ENCODE assay signal across 27 cellular contexts in the genomic region with DNA sequence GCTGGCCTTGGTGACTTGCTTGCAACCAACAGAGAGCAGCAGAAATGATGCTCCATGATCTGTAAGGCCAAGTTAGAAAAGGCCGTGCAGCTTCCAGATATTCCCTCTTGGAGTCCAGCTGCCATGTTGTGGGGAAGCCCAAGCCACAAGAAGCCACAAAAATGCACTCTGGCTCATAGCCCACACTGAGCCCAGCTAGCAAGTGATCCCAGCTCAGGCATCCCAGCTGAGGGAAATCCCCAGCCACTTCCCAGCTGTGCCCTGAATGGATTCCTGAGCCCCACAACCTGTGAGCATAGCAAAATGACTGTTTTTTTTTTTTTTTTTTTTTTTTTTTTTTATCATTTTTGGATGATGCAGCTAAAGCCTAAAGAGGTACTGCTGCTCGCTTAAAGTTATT. TPM values are rescaled to one million over a fixed set of nuclear protein-coding genes. Genes with fewer than 3 reads are reported as not detected.
DNase-seq lines count a peak whose midpoint lies in the region; ATAC-seq and TF ChIP-seq lines count a peak whose summit lies in the region.
"Had no signal": no experiment of that assay in that cellular context is flagged by ENCODE, and none has a peak within 500 bp of the region (broad histone marks: within the 10 kb centered on the region; RNA-seq: fewer than 3 reads in every experiment).

No MANE protein-coding gene starts in this region.

- CTCF ChIA-PET in HEK293 (lab: Yijun Ruan, JAX) = no interaction called here

- no peaks in the 10 kb centered on the region for H3K27me3 ChIP-seq in aorta (ENCODE audit: control insufficient read depth in 1 of 2, insufficient read depth in 2 of 2, low read length in 1 of 2)
- H3K27me3 ChIP-seq: SJSA1 had no signal

- intact Hi-C loops in aorta (cut with DNase I) = loop anchor here in 1 of 2 donors (10.0 kb wide), 1 partner anchor 605 kb away; no protein-coding TSS in a partner anchor

- H3K27me3 Mint-ChIP-seq in immature natural killer cell (ENCODE audit: low read depth in 3 of 3) = peaks cover 9 to 14% (median 14%) of the 10 kb centered on the region in 3 donors

- H3K27ac Mint-ChIP-seq in immature natural killer cell = no peak overlapping the region
- H3K27ac Mint-ChIP-seq: activated naive CD8-positive, alpha-beta T cell treated with anti-CD3 and anti-CD28 coated beads, Interleukin-2, amount 50 U/mL, for 24 hours; B cell; CD8-positive, alpha-beta memory T cell had no signal

- no peaks in the 10 kb centered on the region for H3K4me1 ChIP-seq in HEK293 (ENCODE audit: control insufficient read depth, insufficient read depth, low read length)
- H3K4me1 ChIP-seq in aorta (ENCODE audit: control insufficient read depth in 1 of 2, insufficient read depth in 2 of 2, low read length in 2 of 2) = no peaks in the 10 kb centered on the region
- H3K4me1 ChIP-seq: A549, HAP-1, SJSA1 had no signal

- H3K4me1 Mint-ChIP-seq in immature natural killer cell = no peaks in the 10 kb centered on the region
- H3K4me1 Mint-ChIP-seq: activated naive CD8-positive, alpha-beta T cell treated with anti-CD3 and anti-CD28 coated beads, Interleukin-2, amount 50 U/mL, for 24 hours; B cell; CD8-positive, alpha-beta memory T cell; naive thymus-derived CD8-positive, alpha-beta T cell had no signal

- no peak overlapping the region for H3K4me3 ChIP-seq in HEK293 (ENCODE audit: low read depth, low read length)
- H3K4me3 ChIP-seq in fibroblast of the aortic adventitia (ENCODE audit: low read depth, low read length) = no peak overlapping the region
- no peak overlapping the region for H3K4me3 ChIP-seq in aorta (ENCODE audit: low read length in 2 of 2)
- H3K4me3 ChIP-seq: A549, coronary artery, esophagus squamous epithelium, HAP-1, SJSA1 had no signal

- no peak for TF ChIP-seq CTCF in HEK293 (tag by site-specific recombination; IDR thresholded peaks at IDR 0.05)
- TF ChIP-seq CTCF in fibroblast of the aortic adventitia (IDR thresholded peaks at IDR 0.05; ENCODE audit: insufficient read depth, low read length) = no peak

- H3K9me3 ChIP-seq in HEK293 (ENCODE audit: control insufficient read depth, insufficient read depth, low read depth, low read length) (no peaks in the 10 kb centered on the region), aorta (ENCODE audit: control insufficient read depth, low read length) (peaks cover 2% of the 10 kb centered on the region)
- H3K9me3 ChIP-seq: esophagus squamous epithelium, HAP-1, SJSA1 had no signal

- DNase-seq in A172 (ENCODE audit: low spot score) = peak; percentile 96
- DNase-seq in amniotic epithelial cell (ENCODE audit: low read depth) = peak; percentile 71
- DNase-seq in fibroblast of the aortic adventitia (ENCODE audit: low read depth) = peak; percentile 37
- no peak for DNase-seq in immature natural killer cell
- DNase-seq in DMS79 (lab: John Stamatoyannopoulos, UW) = no peak
- DNase-seq in GM19240 (ENCODE audit: insufficient read length, low spot score) = no peak
- DNase-seq in aorta = no peak
- DNase-seq: activated gamma-delta T cell; activated naive CD8-positive, alpha-beta T cell treated with anti-CD3 and anti-CD28 coated beads, Interleukin-2, amount 50 U/mL, for 24 hours; activated T-cell treated with anti-CD3 and anti-CD28 coated beads, Interleukin-2, amount 50 U/mL, for 1 hour; CD8-positive, alpha-beta memory T cell; esophagus squamous epithelium; glutamatergic neuron; naive thymus-derived CD8-positive, alpha-beta T cell; NCI-H2171; NCI-H526; occipital lobe; retina; substantia nigra had no signal

- no peak overlapping the region for H3K4me3 Mint-ChIP-seq in immature natural killer cell
- H3K4me3 Mint-ChIP-seq: activated naive CD8-positive, alpha-beta T cell treated with anti-CD3 and anti-CD28 coated beads, Interleukin-2, amount 50 U/mL, for 24 hours; B cell; CD8-positive, alpha-beta memory T cell; naive thymus-derived CD8-positive, alpha-beta T cell had no signal

- POLR2A ChIA-PET in HEK293 (lab: Yijun Ruan, JAX) = no interaction called here

- 95 to 98% methylated on average over 2 of the region's 2 CpGs for WGBS in aorta, 2 donors

- H3K36me3 ChIP-seq in HEK293 (ENCODE audit: control insufficient read depth in 2 of 2, insufficient read depth in 1 of 2, low read length in 2 of 2) = no peaks in the 10 kb centered on the region
- no peaks in the 10 kb centered on the region for H3K36me3 ChIP-seq in aorta (ENCODE audit: control insufficient read depth in 1 of 2, insufficient read depth in 2 of 2, low read length in 1 of 2)
- H3K36me3 ChIP-seq: esophagus squamous epithelium, HAP-1, SJSA1 had no signal

- H3K27ac ChIP-seq in HEK293 (ENCODE audit: extremely low read depth, low read depth, low read length) = no peak overlapping the region
- H3K27ac ChIP-seq in aorta (ENCODE audit: low read depth in 1 of 2, low read length in 2 of 2) = no peak overlapping the region
- H3K27ac ChIP-seq: A549, coronary artery, esophagus squamous epithelium, SJSA1 had no signal

- peaks cover 0 to 3% (median 0%) of the 10 kb centered on the region in 3 donors for H3K36me3 Mint-ChIP-seq in immature natural killer cell
- H3K36me3 Mint-ChIP-seq: CD8-positive, alpha-beta memory T cell had no signal

- no peak for ATAC-seq in aorta (ENCODE audit: low FRiP score)
- ATAC-seq: A549; activated naive CD8-positive, alpha-beta T cell treated with anti-CD3 and anti-CD28 coated beads, Interleukin-2, amount 50 U/mL, for 24 hours; left lobe of liver; naive thymus-derived CD8-positive, alpha-beta T cell; Panc1 had no signal

- no peaks in the 10 kb centered on the region for H3K9me3 Mint-ChIP-seq in immature natural killer cell
- H3K9me3 Mint-ChIP-seq: activated naive CD8-positive, alpha-beta T cell treated with anti-CD3 and anti-CD28 coated beads, Interleukin-2, amount 50 U/mL, for 24 hours; CD8-positive, alpha-beta memory T cell had no signal

TF ChIP-seq in HEK293, 187 proteins besides CTCF, POLR2A, EP300 and RAD21:
- no peak for TF ChIP-seq SP3 (tag by site-specific recombination; IDR thresholded peaks at IDR 0.05)
- TF ChIP-seq, protein P1, sequence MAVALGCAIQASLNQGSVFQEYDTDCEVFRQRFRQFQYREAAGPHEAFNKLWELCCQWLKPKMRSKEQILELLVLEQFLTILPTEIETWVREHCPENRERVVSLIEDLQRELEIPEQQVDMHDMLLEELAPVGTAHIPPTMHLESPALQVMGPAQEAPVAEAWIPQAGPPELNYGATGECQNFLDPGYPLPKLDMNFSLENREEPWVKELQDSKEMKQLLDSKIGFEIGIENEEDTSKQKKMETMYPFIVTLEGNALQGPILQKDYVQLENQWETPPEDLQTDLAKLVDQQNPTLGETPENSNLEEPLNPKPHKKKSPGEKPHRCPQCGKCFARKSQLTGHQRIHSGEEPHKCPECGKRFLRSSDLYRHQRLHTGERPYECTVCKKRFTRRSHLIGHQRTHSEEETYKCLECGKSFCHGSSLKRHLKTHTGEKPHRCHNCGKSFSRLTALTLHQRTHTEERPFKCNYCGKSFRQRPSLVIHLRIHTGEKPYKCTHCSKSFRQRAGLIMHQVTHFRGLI (tag by site-specific recombination; IDR thresholded peaks at IDR 0.05) = peak; percentile 71

RNA-seq across cellular contexts. Expression of a gene that starts 11.1 kb away (rescaled TPM):
- total RNA-seq in A172 (2014; rRNA removed; shearing (Covaris generic)) = 1.8 and 2.5 TPM in 2 replicates
- total RNA-seq in fibroblast of the aortic adventitia (ENCODE audit: low replicate concordance) = 0.27 TPM in 1 of 2 replicates, not detected in the other
- not detected for polyA plus RNA-seq in immature natural killer cell
- total RNA-seq in aorta = 10 to 100 TPM; 20.0 to 46.3 TPM
- polyA plus RNA-seq in aorta = 1 to 10 TPM; 1.9 to 4.8 TPM
- polyA plus RNA-seq: CD8-positive, alpha-beta memory T cell had no signal

Comparison
In these comparisons a context has a peak if more than half of its experiments do, and no peak if none do; other contexts are left out.
1. DNase-seq: peak in A172 (single experiment), amniotic epithelial cell (single experiment) and fibroblast of the aortic adventitia (single experiment); none in immature natural killer cell (0 of 3), DMS79 (single experiment), GM19240 (single experiment) and aorta (0 of 2).